In the genomic region with DNA sequence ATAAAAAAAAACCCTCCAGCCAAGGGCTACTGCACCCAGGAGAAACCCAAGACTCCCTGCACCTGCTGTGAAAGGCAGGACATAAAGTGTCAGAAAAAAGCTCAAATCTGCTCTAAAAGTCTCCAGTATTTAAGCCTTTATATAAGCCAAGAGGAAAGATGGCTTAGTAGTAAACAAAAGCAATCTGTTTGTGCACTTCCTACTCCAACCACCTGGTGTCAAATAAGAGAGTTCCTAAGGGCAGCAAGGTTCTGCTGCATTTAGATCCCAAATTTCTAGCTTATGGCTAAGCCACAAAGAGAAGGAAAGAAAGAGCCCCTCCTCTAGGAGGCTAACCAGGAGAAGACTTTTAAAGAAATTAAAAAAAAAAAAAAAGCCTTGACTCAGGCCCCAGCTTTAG, we compare ENCODE assay signal across 1 cellular context.
TF ChIP-seq lines count a peak whose summit lies in the region.

No MANE protein-coding gene starts in this region.

TF ChIP-seq in HCT116, 20 proteins besides CTCF, POLR2A, EP300 and RAD21 (continued from another document):
- TF ChIP-seq, protein P1, sequence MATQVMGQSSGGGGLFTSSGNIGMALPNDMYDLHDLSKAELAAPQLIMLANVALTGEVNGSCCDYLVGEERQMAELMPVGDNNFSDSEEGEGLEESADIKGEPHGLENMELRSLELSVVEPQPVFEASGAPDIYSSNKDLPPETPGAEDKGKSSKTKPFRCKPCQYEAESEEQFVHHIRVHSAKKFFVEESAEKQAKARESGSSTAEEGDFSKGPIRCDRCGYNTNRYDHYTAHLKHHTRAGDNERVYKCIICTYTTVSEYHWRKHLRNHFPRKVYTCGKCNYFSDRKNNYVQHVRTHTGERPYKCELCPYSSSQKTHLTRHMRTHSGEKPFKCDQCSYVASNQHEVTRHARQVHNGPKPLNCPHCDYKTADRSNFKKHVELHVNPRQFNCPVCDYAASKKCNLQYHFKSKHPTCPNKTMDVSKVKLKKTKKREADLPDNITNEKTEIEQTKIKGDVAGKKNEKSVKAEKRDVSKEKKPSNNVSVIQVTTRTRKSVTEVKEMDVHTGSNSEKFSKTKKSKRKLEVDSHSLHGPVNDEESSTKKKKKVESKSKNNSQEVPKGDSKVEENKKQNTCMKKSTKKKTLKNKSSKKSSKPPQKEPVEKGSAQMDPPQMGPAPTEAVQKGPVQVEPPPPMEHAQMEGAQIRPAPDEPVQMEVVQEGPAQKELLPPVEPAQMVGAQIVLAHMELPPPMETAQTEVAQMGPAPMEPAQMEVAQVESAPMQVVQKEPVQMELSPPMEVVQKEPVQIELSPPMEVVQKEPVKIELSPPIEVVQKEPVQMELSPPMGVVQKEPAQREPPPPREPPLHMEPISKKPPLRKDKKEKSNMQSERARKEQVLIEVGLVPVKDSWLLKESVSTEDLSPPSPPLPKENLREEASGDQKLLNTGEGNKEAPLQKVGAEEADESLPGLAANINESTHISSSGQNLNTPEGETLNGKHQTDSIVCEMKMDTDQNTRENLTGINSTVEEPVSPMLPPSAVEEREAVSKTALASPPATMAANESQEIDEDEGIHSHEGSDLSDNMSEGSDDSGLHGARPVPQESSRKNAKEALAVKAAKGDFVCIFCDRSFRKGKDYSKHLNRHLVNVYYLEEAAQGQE (IDR thresholded peaks at IDR 0.05; ENCODE audit: low read depth) = no peak
- TF ChIP-seq ELF1 (IDR thresholded peaks at IDR 0.05; ENCODE audit: borderline replicate concordance, low read depth) = no peak
- TF ChIP-seq, protein P2, sequence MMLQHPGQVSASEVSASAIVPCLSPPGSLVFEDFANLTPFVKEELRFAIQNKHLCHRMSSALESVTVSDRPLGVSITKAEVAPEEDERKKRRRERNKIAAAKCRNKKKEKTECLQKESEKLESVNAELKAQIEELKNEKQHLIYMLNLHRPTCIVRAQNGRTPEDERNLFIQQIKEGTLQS (IDR thresholded peaks at IDR 0.05) = no peak
